In the genomic region with DNA sequence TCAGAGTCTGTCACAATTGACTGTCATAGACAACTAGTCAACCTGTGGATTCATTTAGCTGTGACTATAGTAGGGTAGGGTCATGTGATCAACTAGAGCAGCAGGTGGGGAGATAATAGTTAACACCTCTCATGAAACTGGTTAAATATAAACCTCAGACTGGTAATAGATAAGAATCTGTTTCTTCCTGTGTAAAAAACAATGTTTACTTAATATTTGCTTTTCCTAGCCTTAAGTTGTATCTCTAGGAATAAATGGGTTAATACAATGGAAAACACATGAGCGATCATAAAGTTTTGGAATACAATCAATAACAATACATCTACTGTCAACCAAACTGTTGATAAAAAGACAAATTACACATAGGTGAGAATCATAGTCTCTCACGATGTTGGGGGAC, we compare ENCODE assay signal across 22 cellular contexts. TPM values are rescaled to one million over a fixed set of nuclear protein-coding genes. Genes with fewer than 3 reads are reported as not detected.
DNase-seq lines count a peak whose midpoint lies in the region; ATAC-seq, FAIRE-seq and TF ChIP-seq lines count a peak whose summit lies in the region.
"Had no signal": no experiment of that assay in that cellular context is flagged by ENCODE, and none has a peak within 500 bp of the region (broad histone marks: within the 10 kb centered on the region; RNA-seq: fewer than 3 reads in every experiment).

No MANE protein-coding gene starts in this region.

- in situ Hi-C loops in K562 (cut with MboI) = no loop called here

- TF ChIP-seq EP300 in K562 (IDR thresholded peaks at IDR 0.05; ENCODE audit: low read length) = no peak

- no peak for TF ChIP-seq POLR2A in K562 (conservative IDR thresholded peaks at IDR 0.05)

- H3K27me3 ChIP-seq in K562 (ENCODE audit: control insufficient read depth in 2 of 2, insufficient read depth in 2 of 2, low read length in 2 of 2) = no peaks in the 10 kb centered on the region
- H3K27me3 ChIP-seq: foreskin keratinocyte had no signal

- no peaks in the 10 kb centered on the region for H3K36me3 ChIP-seq in K562 (ENCODE audit: control insufficient read depth, insufficient read depth, low read length)
- H3K36me3 ChIP-seq: left ventricle myocardium inferior had no signal

- WGBS in K562 (ENCODE audit: insufficient coverage, low coverage, missing lambda C conversion rate) = 56% methylated on average over 2 of the region's 2 CpGs

- H3K4me1 ChIP-seq in K562 (replicated peaks in 1 of 2; ENCODE audit: control insufficient read depth in 2 of 2, insufficient read depth in 2 of 2, low read length in 2 of 2) = no peaks in the 10 kb centered on the region
- H3K4me1 ChIP-seq: foreskin keratinocyte, left ventricle myocardium inferior had no signal

- TF ChIP-seq RAD21 in K562 (CRISPR knock-in tag; conservative IDR thresholded peaks at IDR 0.05 in 1 of 2, IDR thresholded peaks at IDR 0.05 in 1 of 2) = no peak

- no peak overlapping the region for H3K27ac ChIP-seq in K562 (ENCODE audit: extremely low read depth, low read depth, low read length)
- H3K27ac ChIP-seq: foreskin keratinocyte, left ventricle myocardium inferior had no signal

- ATAC-seq in GM18508 (IDR thresholded peaks at IDR 0.05; ENCODE audit: insufficient read depth, unreplicated experiment) = peak; percentile 39
- peak; percentile 50 for ATAC-seq in GM21423 (IDR thresholded peaks at IDR 0.05; ENCODE audit: unreplicated experiment)
- peak; percentile 46 for ATAC-seq in HG03108 (IDR thresholded peaks at IDR 0.05; ENCODE audit: unreplicated experiment)
- ATAC-seq in K562 = no peak
- no peak for ATAC-seq in GM18519 (IDR thresholded peaks at IDR 0.05; ENCODE audit: low FRiP score, unreplicated experiment)
- ATAC-seq in HG02885 (IDR thresholded peaks at IDR 0.05; ENCODE audit: poor library complexity, unreplicated experiment) = no peak
- ATAC-seq: foreskin keratinocyte, Right ventricle myocardium inferior, T-helper 17 cell had no signal

- no peaks in the 10 kb centered on the region for H3K9me3 ChIP-seq in K562 (replicated peaks; ENCODE audit: control insufficient read depth, insufficient read depth, low read depth, low read length)
- H3K9me3 ChIP-seq: left ventricle myocardium inferior had no signal

- no peak overlapping the region for H3K4me2 ChIP-seq in K562 (ENCODE audit: insufficient read depth, low read length)

- no peak overlapping the region for H3K9ac ChIP-seq in K562 (ENCODE audit: insufficient read depth in 1 of 2, low read depth in 2 of 2, low read length in 2 of 2)

- intact Hi-C loops in K562 (cut with micrococcal nuclease) = no loop called here

- no TSS peak for BruUV-seq in K562 (replicated peaks; lab: Mats Ljungman, UMichigan)

- DNase-seq in K562 (ENCODE audit: extremely low read depth in 1 of 4, low spot score in 3 of 4) (no peak), EL (no peak), cortex of kidney (lab: John Stamatoyannopoulos, UW) (no peak)
- DNase-seq: activated CD4-positive, CD25-positive, alpha-beta regulatory T cell; amniotic stem cell; CD4-positive, alpha-beta memory T cell; cerebellar nuclear complex; foreskin keratinocyte; GOT3; left ventricle myocardium inferior; NCI-H1436 treated with DMSO at 0.1 percent for 48 hours; NCI-H345; stimulated activated CD4-positive, alpha-beta T cell treated with anti-CD3 and anti-CD28 coated beads, Interleukin-4, amount 100 ng/mL, for 1 hour; substantia nigra; T-helper 17 cell had no signal

- POLR2A ChIA-PET in K562 (lab: Yijun Ruan, JAX) = no interaction called here

- no peak for TF ChIP-seq CTCF in K562 (IDR thresholded peaks at IDR 0.05 in 2 of 3, conservative IDR thresholded peaks at IDR 0.05 in 1 of 3; ENCODE audit: insufficient read depth in 2 of 3, low read depth in 1 of 3, low read length in 3 of 3)

- CTCF ChIA-PET in K562 (lab: Yijun Ruan, JAX; ENCODE audit: low intra/inter-chr PET ratio) = no interaction called here

- no peaks in the 10 kb centered on the region for H3K79me2 ChIP-seq in K562 (ENCODE audit: control insufficient read depth, insufficient read depth, low read length)

- H4K20me1 ChIP-seq in K562 (replicated peaks; ENCODE audit: control insufficient read depth, insufficient read depth, low read length) = no peaks in the 10 kb centered on the region

- peak overlapping the region; percentile 49; the same call in 1 of the 2 replicates for H2AFZ ChIP-seq in K562 (ENCODE audit: low read depth, low read length)

- no peaks in the 10 kb centered on the region for H3K9me1 ChIP-seq in K562 (ENCODE audit: control insufficient read depth, insufficient read depth, low read length)

- no peak for FAIRE-seq in K562 (lab: Jason Lieb, UNC)
- FAIRE-seq: endometrium had no signal

- H3K4me3 ChIP-seq in K562 = no peak overlapping the region
- H3K4me3 ChIP-seq: left ventricle myocardium inferior had no signal

TF ChIP-seq in K562, 482 proteins besides CTCF, POLR2A, EP300 and RAD21 (continues in another document):
- TF ChIP-seq, protein P1, sequence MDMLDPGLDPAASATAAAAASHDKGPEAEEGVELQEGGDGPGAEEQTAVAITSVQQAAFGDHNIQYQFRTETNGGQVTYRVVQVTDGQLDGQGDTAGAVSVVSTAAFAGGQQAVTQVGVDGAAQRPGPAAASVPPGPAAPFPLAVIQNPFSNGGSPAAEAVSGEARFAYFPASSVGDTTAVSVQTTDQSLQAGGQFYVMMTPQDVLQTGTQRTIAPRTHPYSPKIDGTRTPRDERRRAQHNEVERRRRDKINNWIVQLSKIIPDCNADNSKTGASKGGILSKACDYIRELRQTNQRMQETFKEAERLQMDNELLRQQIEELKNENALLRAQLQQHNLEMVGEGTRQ (CRISPR knock-in tag; IDR thresholded peaks at IDR 0.05) = 0 out of 2 replicates have a peak, but pooled peaks have one; percentile 9
- no peak for TF ChIP-seq ZNF232 (CRISPR knock-in tag; IDR thresholded peaks at IDR 0.05)
- TF ChIP-seq, protein P2, sequence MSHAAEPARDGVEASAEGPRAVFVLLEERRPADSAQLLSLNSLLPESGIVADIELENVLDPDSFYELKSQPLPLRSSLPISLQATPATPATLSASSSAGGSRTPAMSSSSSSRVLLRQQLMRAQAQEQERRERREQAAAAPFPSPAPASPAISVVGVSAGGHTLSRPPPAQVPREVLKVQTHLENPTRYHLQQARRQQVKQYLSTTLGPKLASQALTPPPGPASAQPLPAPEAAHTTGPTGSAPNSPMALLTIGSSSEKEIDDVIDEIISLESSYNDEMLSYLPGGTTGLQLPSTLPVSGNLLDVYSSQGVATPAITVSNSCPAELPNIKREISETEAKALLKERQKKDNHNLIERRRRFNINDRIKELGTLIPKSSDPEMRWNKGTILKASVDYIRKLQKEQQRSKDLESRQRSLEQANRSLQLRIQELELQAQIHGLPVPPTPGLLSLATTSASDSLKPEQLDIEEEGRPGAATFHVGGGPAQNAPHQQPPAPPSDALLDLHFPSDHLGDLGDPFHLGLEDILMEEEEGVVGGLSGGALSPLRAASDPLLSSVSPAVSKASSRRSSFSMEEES (CRISPR knock-in tag; IDR thresholded peaks at IDR 0.05) = peak; percentile 61
- TF ChIP-seq, protein P3, sequence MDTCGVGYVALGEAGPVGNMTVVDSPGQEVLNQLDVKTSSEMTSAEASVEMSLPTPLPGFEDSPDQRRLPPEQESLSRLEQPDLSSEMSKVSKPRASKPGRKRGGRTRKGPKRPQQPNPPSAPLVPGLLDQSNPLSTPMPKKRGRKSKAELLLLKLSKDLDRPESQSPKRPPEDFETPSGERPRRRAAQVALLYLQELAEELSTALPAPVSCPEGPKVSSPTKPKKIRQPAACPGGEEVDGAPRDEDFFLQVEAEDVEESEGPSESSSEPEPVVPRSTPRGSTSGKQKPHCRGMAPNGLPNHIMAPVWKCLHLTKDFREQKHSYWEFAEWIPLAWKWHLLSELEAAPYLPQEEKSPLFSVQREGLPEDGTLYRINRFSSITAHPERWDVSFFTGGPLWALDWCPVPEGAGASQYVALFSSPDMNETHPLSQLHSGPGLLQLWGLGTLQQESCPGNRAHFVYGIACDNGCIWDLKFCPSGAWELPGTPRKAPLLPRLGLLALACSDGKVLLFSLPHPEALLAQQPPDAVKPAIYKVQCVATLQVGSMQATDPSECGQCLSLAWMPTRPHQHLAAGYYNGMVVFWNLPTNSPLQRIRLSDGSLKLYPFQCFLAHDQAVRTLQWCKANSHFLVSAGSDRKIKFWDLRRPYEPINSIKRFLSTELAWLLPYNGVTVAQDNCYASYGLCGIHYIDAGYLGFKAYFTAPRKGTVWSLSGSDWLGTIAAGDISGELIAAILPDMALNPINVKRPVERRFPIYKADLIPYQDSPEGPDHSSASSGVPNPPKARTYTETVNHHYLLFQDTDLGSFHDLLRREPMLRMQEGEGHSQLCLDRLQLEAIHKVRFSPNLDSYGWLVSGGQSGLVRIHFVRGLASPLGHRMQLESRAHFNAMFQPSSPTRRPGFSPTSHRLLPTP (IDR thresholded peaks at IDR 0.05; ENCODE audit: borderline replicate concordance, extremely low read depth, insufficient read length) = no peak
- TF ChIP-seq, protein P4, sequence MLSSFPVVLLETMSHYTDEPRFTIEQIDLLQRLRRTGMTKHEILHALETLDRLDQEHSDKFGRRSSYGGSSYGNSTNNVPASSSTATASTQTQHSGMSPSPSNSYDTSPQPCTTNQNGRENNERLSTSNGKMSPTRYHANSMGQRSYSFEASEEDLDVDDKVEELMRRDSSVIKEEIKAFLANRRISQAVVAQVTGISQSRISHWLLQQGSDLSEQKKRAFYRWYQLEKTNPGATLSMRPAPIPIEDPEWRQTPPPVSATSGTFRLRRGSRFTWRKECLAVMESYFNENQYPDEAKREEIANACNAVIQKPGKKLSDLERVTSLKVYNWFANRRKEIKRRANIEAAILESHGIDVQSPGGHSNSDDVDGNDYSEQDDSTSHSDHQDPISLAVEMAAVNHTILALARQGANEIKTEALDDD (IDR thresholded peaks at IDR 0.05) = 0 out of 2 replicates have a peak, but pooled peaks have one; percentile 37

RNA-seq across cellular contexts. Expression of a gene that starts 43.4 kb away (rescaled TPM):
- total RNA-seq in K562 (2011; cell fraction: chromatin; rRNA removed; ENCODE audit: low replicate concordance) = 0.14 TPM in 1 of 2 replicates, not detected in the other
- total RNA-seq in K562 (2011; cell fraction: nucleolus; rRNA removed) = not detected in 2 replicates
- total RNA-seq in K562 (2011; cell fraction: nucleoplasm; rRNA removed) = 0.15 TPM in 1 of 2 replicates, not detected in the other
- total RNA-seq in K562 (2014; rRNA removed) = under 0.01 and 0.04 TPM in 2 replicates
- total RNA-seq in K562 (2014; rRNA removed; fragmentation: Illumina TruSeq; extraction: Trizol) = not detected in 2 replicates
- total RNA-seq in K562 (2015; rRNA removed; fragmentation: Illumina TruSeq; extraction: Trizol) = not detected in 2 replicates
- total RNA-seq in K562 (2021) = 0.02 and 0.04 TPM in 2 replicates
- 0.01 and 0.03 TPM in 2 replicates for polyA plus RNA-seq in K562 (2011; rRNA removed)
- polyA plus RNA-seq in K562 (2011; cell fraction: cytosol; rRNA removed) = 0.03 TPM in 1 of 2 replicates, not detected in the other
- polyA plus RNA-seq in K562 (2011; cell fraction: nucleus; rRNA removed) = 0.03 and 0.04 TPM in 2 replicates
- 0.04 TPM in 1 of 2 replicates, not detected in the other for polyA plus RNA-seq in K562 (2012)
- not detected in 2 replicates for polyA plus RNA-seq in K562 (2014; fragmentation: Illumina TruSeq; extraction: Trizol)
- polyA plus RNA-seq in K562 (2014; fragmentation: Nextera tagmentation; extraction: Ambion mirVana) = not detected
- polyA plus RNA-seq in K562 (2014; rRNA removed) = 0.04 TPM in 1 of 2 replicates, not detected in the other
- polyA minus RNA-seq in K562 (2011; rRNA and poly(A)+ RNA removed) = 0.04 and 0.06 TPM in 2 replicates
- polyA minus RNA-seq in K562 (2011; cell fraction: cytosol; rRNA and poly(A)+ RNA removed) = not detected in 2 replicates
- 0.13 and 0.22 TPM in 2 replicates for polyA minus RNA-seq in K562 (2011; cell fraction: nucleus; rRNA and poly(A)+ RNA removed)
- polyA plus RNA-seq: CD4-positive, alpha-beta memory T cell had no signal

Comparison
In these comparisons a context has a peak if more than half of its experiments do, and no peak if none do; other contexts are left out.
1. ATAC-seq: peak in GM18508 (single experiment), GM21423 (single experiment) and HG03108 (single experiment); none in K562 (single experiment), GM18519 (single experiment) and HG02885 (single experiment).